10 cellular contexts compared by ENCODE assay signal in the genomic region with DNA sequence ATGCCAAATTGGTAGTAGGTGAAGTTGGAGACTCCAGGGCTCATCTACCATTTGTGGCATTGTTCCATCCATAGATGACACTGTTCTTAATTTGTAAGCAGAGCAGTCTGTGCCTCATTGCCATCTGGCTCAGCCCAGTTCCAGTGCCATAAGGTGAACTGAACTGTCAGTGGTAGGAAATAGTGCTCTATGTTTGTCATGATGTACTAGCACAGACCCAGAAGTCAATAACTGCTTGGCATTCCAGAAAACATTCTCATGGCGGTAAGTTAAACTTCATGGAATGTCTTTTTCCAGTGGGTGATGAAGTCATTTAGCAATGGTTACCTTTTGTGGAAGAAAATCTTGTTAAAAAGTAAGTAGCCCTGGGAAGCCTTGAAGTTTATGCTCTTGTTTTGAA.
DNase-seq lines count a peak whose midpoint lies in the region; TF ChIP-seq lines count a peak whose summit lies in the region.
"Had no signal": no experiment of that assay in that cellular context is flagged by ENCODE, and none has a peak within 500 bp of the region (broad histone marks: within the 10 kb centered on the region; RNA-seq: fewer than 3 reads in every experiment).

No MANE protein-coding gene starts in this region.

- H3K9me3 ChIP-seq in A673 (ENCODE audit: low read depth, low read length, poor library complexity, severe bottlenecking), result no peaks in the 10 kb centered on the region
- peaks cover 4 to 17% (median 11%) of the 10 kb centered on the region in 4 donors for H3K9me3 ChIP-seq in stomach

- intact Hi-C loops in A673 (cut with micrococcal nuclease; ENCODE audit: unreplicated experiment), result no loop called here
- intact Hi-C loops in stomach (cut with DNase I; ENCODE audit: low total_unique reads), result no loop called here

- DNase-seq in GM04503 (ENCODE audit: low read depth) (peak; percentile 95), SW480 (ENCODE audit: low spot score) (peak; percentile 17), fibroblast of villous mesenchyme (ENCODE audit: low read depth) (peak; percentile 85), skeletal muscle cell (ENCODE audit: low read depth) (peak; percentile 96), A673 (ENCODE audit: low spot score) (no peak), AML-193 (lab: John Stamatoyannopoulos, UW) (no peak), stomach (no peak), NCI-H2171 treated with DMSO at 0.1 percent for 48 hours (lab: John Stamatoyannopoulos, UW) (no peak)
- DNase-seq: activated CD4-positive, alpha-beta T cell treated with anti-CD3 and anti-CD28 coated beads for 36 hours had no signal

- 39 to 82% (median 49%) methylated on average over 1 of the region's 1 CpG for whole genome bisulfite sequencing in stomach, 5 donors

- CTCF ChIA-PET in A673 (lab: Charles Lee), result no interaction called here

- no peak for TF ChIP-seq POLR2A in stomach (IDR thresholded peaks at IDR 0.05)

- no peak overlapping the region for H3K27ac ChIP-seq in A673 (ENCODE audit: low read depth, low read length, poor library complexity, severe bottlenecking)
- H3K27ac ChIP-seq in stomach, result no peak overlapping the region
- H3K27ac ChIP-seq: right atrium auricular region had no signal

- no peaks in the 10 kb centered on the region for H3K4me1 ChIP-seq in A673 (ENCODE audit: insufficient read depth, low read length, poor library complexity, severe bottlenecking)
- H3K4me1 ChIP-seq in stomach, result no peaks in the 10 kb centered on the region
- H3K4me1 ChIP-seq: right atrium auricular region had no signal

- H3K4me3 ChIP-seq in fibroblast of villous mesenchyme (ENCODE audit: low read depth, low read length), result no peak overlapping the region
- H3K4me3 ChIP-seq in skeletal muscle cell (ENCODE audit: low read depth, low read length), result no peak overlapping the region
- no peak overlapping the region for H3K4me3 ChIP-seq in A673 (ENCODE audit: low read depth, low read length, poor library complexity, severe bottlenecking)
- no peak overlapping the region for H3K4me3 ChIP-seq in stomach
- H3K4me3 ChIP-seq: right atrium auricular region had no signal

- TF ChIP-seq EP300 in stomach (IDR thresholded peaks at IDR 0.05), result no peak

- BruUV-seq in A673 (replicated peaks; lab: Mats Ljungman, UMichigan), result no TSS peak

- POLR2A ChIA-PET in A673 (lab: Charles Lee; ENCODE audit: low non-redundant PET), result no interaction called here

- H3K36me3 ChIP-seq in A673 (ENCODE audit: insufficient read depth, low read length, poor library complexity, severe bottlenecking) (no peaks in the 10 kb centered on the region), stomach (no peaks in the 10 kb centered on the region)
- H3K36me3 ChIP-seq: right atrium auricular region had no signal

- no peak for TF ChIP-seq CTCF in fibroblast of villous mesenchyme (IDR thresholded peaks at IDR 0.05; ENCODE audit: insufficient read depth, low read depth, low read length)
- TF ChIP-seq CTCF in A673 (conservative IDR thresholded peaks at IDR 0.05; ENCODE audit: low read depth, low read length), result no peak
- no peak for TF ChIP-seq CTCF in stomach (IDR thresholded peaks at IDR 0.05)

- H3K27me3 ChIP-seq in A673 (replicated peaks; ENCODE audit: insufficient read depth, low read depth, low read length, poor library complexity), result no peaks in the 10 kb centered on the region
- H3K27me3 ChIP-seq in stomach, result no peaks in the 10 kb centered on the region
- H3K27me3 ChIP-seq: right atrium auricular region had no signal

Comparison
In these comparisons a context has a peak if more than half of its experiments do, and no peak if none do; other contexts are left out.
1. DNase-seq: peak in GM04503 (single experiment), SW480 (single experiment), fibroblast of villous mesenchyme (single experiment) and skeletal muscle cell (single experiment); none in A673 (single experiment), AML-193 (0 of 2), stomach (single experiment) and NCI-H2171 treated with DMSO at 0.1 percent for 48 hours (single experiment).